In the genomic region with DNA sequence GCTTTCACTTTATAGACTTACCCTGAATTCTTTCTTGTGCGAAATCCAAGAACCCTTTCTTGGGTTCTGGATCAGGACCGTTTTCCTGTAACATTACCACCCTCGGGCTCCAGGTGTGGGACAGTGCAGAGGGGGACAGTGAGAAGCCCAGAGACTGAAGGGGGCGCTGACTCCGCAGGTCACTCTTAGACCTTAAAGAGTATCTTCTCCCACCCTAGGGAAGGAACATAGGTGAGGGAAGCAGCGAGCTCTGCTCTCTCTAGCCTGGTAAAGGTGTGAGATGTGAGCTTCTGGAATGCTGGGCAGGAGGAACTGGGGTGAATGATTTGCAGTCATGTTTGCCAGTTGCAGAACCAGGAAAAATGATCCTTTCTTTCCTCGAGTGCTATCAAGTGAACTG, we compare ENCODE assay signal across 32 cellular contexts.
"Had no signal": no experiment of that assay in that cellular context is flagged by ENCODE, and none has a peak within 500 bp of the region (broad histone marks: within the 10 kb centered on the region; RNA-seq: fewer than 3 reads in every experiment).

No MANE protein-coding gene starts in this region.

- H3K4me1 ChIP-seq: left lung, lower lobe of right lung, pancreas, prostate gland, stomach, testis, tibial artery, upper lobe of right lung had no signal

- H2AFZ ChIP-seq: hepatocyte had no signal

- FAIRE-seq: islet of Langerhans, kidney, pancreas, urothelium cell line had no signal

- DNase-seq: immature natural killer cell; kidney; left colon; left lung; lower lobe of right lung; mammary epithelial cell; mesenchymal stem cell; naive thymus-derived CD8-positive, alpha-beta T cell; nucleus accumbens; pancreas; posterior cingulate gyrus; retina; right cardiac atrium; stimulated activated CD4-positive, alpha-beta T cell treated with anti-CD3 and anti-CD28 coated beads, Interleukin-12 subunit alpha, Interleukin-12 subunit beta, amount 100 ng/mL, for 4 hours; stimulated activated CD4-positive, alpha-beta T cell treated with anti-CD3 and anti-CD28 coated beads, Interleukin-15, amount 100 ng/mL, for 24 hours; stimulated activated CD4-positive, alpha-beta T cell treated with anti-CD3 and anti-CD28 coated beads, Interleukin-2, amount 100 ng/mL, for 24 hours; stimulated activated CD4-positive, alpha-beta T cell treated with anti-CD3 and anti-CD28 coated beads, Interleukin-4, amount 100 ng/mL, for 1 hour; stimulated activated naive B cell treated with anti-CD40 and anti-IgM and Interleukin-4, amounts not matched to agents 10 μg/mL and 1 μg/mL and 100 μg/mL, for 72 hours; stimulated activated naive CD8-positive, alpha-beta T cell treated with anti-CD3 and anti-CD28 coated beads, Interleukin-15, Interleukin-2, amounts not matched to agents 100 U/mL and 50 U/mL, for 24 hours; stomach; testis; tibial artery; trophoblast cell; upper lobe of right lung had no signal

- H3K27ac ChIP-seq: hepatocyte, left lung, lower lobe of right lung, pancreas, prostate gland, skin epidermis, stomach, testis, tibial artery, upper lobe of right lung had no signal

- H3K4me3 Mint-ChIP-seq: immature natural killer cell; naive thymus-derived CD8-positive, alpha-beta T cell; nephron; neural crest cell; stimulated activated naive B cell treated with anti-CD40 and anti-IgM and Interleukin-4, amounts not matched to agents 10 μg/mL and 1 μg/mL and 100 μg/mL, for 72 hours had no signal

- H3K9me3 Mint-ChIP-seq: immature natural killer cell had no signal

- H3K36me3 Mint-ChIP-seq: immature natural killer cell; naive thymus-derived CD8-positive, alpha-beta T cell; stimulated activated naive B cell treated with anti-CD40 and anti-IgM and Interleukin-4, amounts not matched to agents 10 μg/mL and 1 μg/mL and 100 μg/mL, for 72 hours had no signal

- H3K36me3 ChIP-seq: left lung, lower lobe of right lung, pancreas, prostate gland, stomach, tibial artery, upper lobe of right lung had no signal

- H3K79me2 ChIP-seq: hepatocyte had no signal

- H3K4me3 ChIP-seq: hepatocyte, left lung, lower lobe of right lung, pancreas, prostate gland, skin epidermis, stomach, testis, tibial artery, upper lobe of right lung had no signal

- H3K4me2 ChIP-seq: hepatocyte had no signal

- H3K4me1 Mint-ChIP-seq: immature natural killer cell; naive thymus-derived CD8-positive, alpha-beta T cell; stimulated activated naive B cell treated with anti-CD40 and anti-IgM and Interleukin-4, amounts not matched to agents 10 μg/mL and 1 μg/mL and 100 μg/mL, for 72 hours had no signal

- ATAC-seq: left colon; left lung; lower lobe of right lung; naive thymus-derived CD8-positive, alpha-beta T cell; pancreas; right cardiac atrium; sciatic nerve; stimulated activated naive B cell treated with anti-CD40 and anti-IgM and Interleukin-4, amounts not matched to agents 10 μg/mL and 1 μg/mL and 100 μg/mL, for 72 hours; stimulated activated naive CD8-positive, alpha-beta T cell treated with anti-CD3 and anti-CD28 coated beads, Interleukin-15, Interleukin-2, amounts not matched to agents 100 U/mL and 50 U/mL, for 24 hours; upper lobe of right lung had no signal

- H3K27ac Mint-ChIP-seq: immature natural killer cell; naive thymus-derived CD8-positive, alpha-beta T cell; nephron; stimulated activated naive B cell treated with anti-CD40 and anti-IgM and Interleukin-4, amounts not matched to agents 10 μg/mL and 1 μg/mL and 100 μg/mL, for 72 hours had no signal

- H3K27me3 ChIP-seq: hepatocyte, testis, tibial artery, upper lobe of right lung had no signal

- H3K9me3 ChIP-seq: left lung, lower lobe of right lung, pancreas, prostate gland, testis, tibial artery, upper lobe of right lung had no signal
